8 cellular contexts compared by ENCODE assay signal in the genomic region with DNA sequence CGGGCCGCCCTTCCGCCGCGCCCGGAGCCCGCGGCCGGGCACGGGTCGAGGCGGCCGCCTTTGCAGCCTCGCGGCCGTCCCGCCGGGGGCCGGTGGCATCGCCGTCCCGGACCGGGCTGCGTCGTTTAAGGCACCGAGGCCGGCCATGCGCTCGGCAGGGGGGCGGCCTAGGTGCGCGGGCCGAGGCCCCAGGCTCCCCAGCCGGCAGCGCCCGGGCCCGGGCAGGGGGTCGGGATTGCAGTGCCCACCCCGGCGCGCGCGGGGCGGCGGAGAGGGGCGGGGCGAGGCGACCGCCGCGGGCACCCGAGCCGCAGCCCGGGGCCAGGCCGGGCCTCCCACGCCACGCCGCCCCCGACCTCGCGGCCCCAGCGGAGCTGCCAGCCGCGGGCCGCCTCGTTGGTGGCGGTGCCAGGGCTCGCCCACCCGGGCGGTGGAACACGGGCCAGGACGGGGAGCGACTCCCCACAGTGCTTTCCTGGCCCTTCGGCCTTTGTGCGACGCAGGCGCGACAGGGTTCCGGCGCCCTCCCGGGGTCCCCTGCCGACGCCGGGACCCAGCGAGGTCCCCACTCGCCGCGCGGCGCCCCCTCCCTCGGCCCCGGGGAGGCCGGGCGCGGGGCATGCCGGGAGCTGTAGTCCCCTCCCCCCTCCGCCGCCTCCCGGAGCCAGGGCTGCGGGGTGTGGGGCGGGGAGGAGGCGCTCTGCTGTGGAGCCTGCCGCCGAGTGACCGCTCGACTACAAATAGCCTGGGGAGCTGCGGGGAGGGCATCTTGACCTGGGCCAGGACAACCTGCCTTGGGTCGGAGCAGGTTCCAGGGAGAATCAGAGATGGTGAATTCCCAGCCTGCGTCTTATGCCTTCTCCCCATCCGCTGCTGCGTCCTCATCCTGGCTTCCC. TPM values are rescaled to one million over a fixed set of nuclear protein-coding genes. Genes with fewer than 3 reads are reported as not detected.
DNase-seq lines count a peak whose midpoint lies in the region; ATAC-seq and TF ChIP-seq lines count a peak whose summit lies in the region.

No MANE protein-coding gene starts in this region.

- DNase-seq in NCI-H2171 (lab: John Stamatoyannopoulos, UW) (peak; percentile 66), lung microvascular endothelial cell (ENCODE audit: low read depth in 2 of 2) (peak; percentile 66 to 69)
- peak; percentile 73 to 75 for DNase-seq in activated CD4-positive, alpha-beta T cell treated with anti-CD3 and anti-CD28 coated beads, Interleukin-2, amount 50 U/mL, for 48 hours
- peak; percentile 58 to 63 (median 63) for DNase-seq in stimulated activated CD4-positive, alpha-beta T cell treated with anti-CD3 and anti-CD28 coated beads, TNF-alpha, amount 100 ng/mL, for 4 hours (ENCODE audit: low read depth in 3 of 3)

- no peaks in the 10 kb centered on the region for H3K9me3 ChIP-seq in ectodermal cell (ENCODE audit: control insufficient read depth, low read length)

- H3K4me3 ChIP-seq in ectodermal cell (ENCODE audit: insufficient read depth, low read depth, low read length) = peak overlapping the region; percentile 53

- peaks cover 21% of the 10 kb centered on the region for H3K27me3 ChIP-seq in ectodermal cell (ENCODE audit: control insufficient read depth, insufficient read depth, low read length, poor library complexity, severe bottlenecking)

- ATAC-seq in GM18502 (IDR thresholded peaks at IDR 0.05; ENCODE audit: poor library complexity, unreplicated experiment) (peak; percentile 73), HG02938 (IDR thresholded peaks at IDR 0.05; ENCODE audit: unreplicated experiment) (peak; percentile 52)

- TF ChIP-seq CTCF in 22Rv1 (IDR thresholded peaks at IDR 0.05) = no peak

- peaks cover 23% of the 10 kb centered on the region for H3K36me3 ChIP-seq in ectodermal cell (ENCODE audit: control insufficient read depth, insufficient read depth, low read length)

- H3K27ac ChIP-seq in 22Rv1 (peak overlapping the region; percentile 92), ectodermal cell (ENCODE audit: insufficient read depth, low read depth, low read length, poor library complexity, severe bottlenecking) (no peak overlapping the region)

- 0 to 1% methylated on average over 111 of the region's 111 CpGs for WGBS in ectodermal cell, 2 experiments

- no peaks in the 10 kb centered on the region for H3K4me1 ChIP-seq in ectodermal cell (ENCODE audit: control insufficient read depth, insufficient read depth, low read length)

RNA-seq across cellular contexts. Expression of a gene that starts 0.8 kb away (rescaled TPM):
- 61.2 TPM for polyA plus RNA-seq in ectodermal cell (2013, experiment 1 of 4)
- polyA plus RNA-seq in ectodermal cell (2013, experiment 2 of 4) = 61.0 TPM
- 39.3 TPM for polyA plus RNA-seq in ectodermal cell (2013, experiment 3 of 4)
- 46.0 TPM for polyA plus RNA-seq in ectodermal cell (2013, experiment 4 of 4)
- 24.8 and 44.0 TPM in 2 replicates for total RNA-seq in lung microvascular endothelial cell

RNA-seq across cellular contexts. Expression of a gene that starts 16.9 kb away (rescaled TPM):
- polyA plus RNA-seq in ectodermal cell (2013, experiment 1 of 4) = 19.1 TPM
- polyA plus RNA-seq in ectodermal cell (2013, experiment 2 of 4) = 16.9 TPM
- polyA plus RNA-seq in ectodermal cell (2013, experiment 3 of 4) = 19.4 TPM
- 19.2 TPM for polyA plus RNA-seq in ectodermal cell (2013, experiment 4 of 4)
- total RNA-seq in lung microvascular endothelial cell = 7.6 and 12.1 TPM in 2 replicates

RNA-seq across cellular contexts. Expression of a gene that starts 39.3 kb away (rescaled TPM):
- 0.83 TPM for polyA plus RNA-seq in ectodermal cell (2013, experiment 1 of 4)
- polyA plus RNA-seq in ectodermal cell (2013, experiment 2 of 4) = 0.69 TPM
- polyA plus RNA-seq in ectodermal cell (2013, experiment 3 of 4) = 0.32 TPM
- 0.12 TPM for polyA plus RNA-seq in ectodermal cell (2013, experiment 4 of 4)
- total RNA-seq in lung microvascular endothelial cell = not detected in 2 replicates
